In the genomic region with DNA sequence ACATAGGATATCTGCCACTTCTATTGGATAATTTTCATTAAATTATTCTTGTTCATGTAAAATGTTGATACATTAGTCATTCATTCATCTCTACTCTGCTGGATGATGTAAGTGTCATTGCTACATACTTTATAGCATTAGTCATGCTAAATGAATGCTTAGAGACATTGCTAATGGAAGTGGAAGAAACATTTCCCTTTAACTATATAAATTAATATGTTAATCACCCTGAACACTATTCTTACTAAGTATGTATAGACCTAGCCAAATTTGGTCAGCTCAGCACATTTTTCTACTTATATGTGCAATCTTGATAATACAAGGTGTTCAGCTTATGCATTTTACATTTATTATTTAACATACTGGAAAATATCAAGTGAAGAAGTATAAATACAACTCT, we compare ENCODE assay signal across 15 cellular contexts.
A peak's percentile ranks its signal among the peaks of the same experiment; 100 is the strongest.
DNase-seq lines count a peak whose midpoint lies in the region; ATAC-seq and TF ChIP-seq lines count a peak whose summit lies in the region.
"Had no signal": no experiment of that assay in that cellular context is flagged by ENCODE, and none has a peak within 500 bp of the region (broad histone marks: within the 10 kb centered on the region; RNA-seq: fewer than 3 reads in every experiment).

No MANE protein-coding gene starts in this region.

- CTCF ChIA-PET in RWPE1 (lab: Yijun Ruan, JAX), result no interaction called here

- no peak overlapping the region for H3K27ac ChIP-seq in RWPE1
- H3K27ac ChIP-seq: brain microvascular endothelial cell had no signal

- H3K4me3 Mint-ChIP-seq in activated T-cell treated with anti-CD3 and anti-CD28 coated beads, Interleukin-2, amount 50 U/mL, for 72 hours, result no peak overlapping the region
- H3K4me3 Mint-ChIP-seq: activated B cell treated with CpG ODN at 0.5 μM for 24 hours, type B pancreatic cell had no signal

- H3K9me3 Mint-ChIP-seq in activated T-cell treated with anti-CD3 and anti-CD28 coated beads, Interleukin-2, amount 50 U/mL, for 72 hours, result no peaks in the 10 kb centered on the region
- H3K9me3 Mint-ChIP-seq: activated B cell treated with CpG ODN at 0.5 μM for 24 hours, type B pancreatic cell had no signal

- POLR2A ChIA-PET in RWPE1 (lab: Yijun Ruan, JAX; ENCODE audit: low non-redundant PET), result no interaction called here

- TF ChIP-seq CTCF in RWPE1 (conservative IDR thresholded peaks at IDR 0.05; ENCODE audit: low read depth), result no peak
- TF ChIP-seq CTCF in fibroblast of mammary gland (conservative IDR thresholded peaks at IDR 0.05; ENCODE audit: control insufficient read depth, insufficient read depth, low read depth, low read length), result no peak

- no peak overlapping the region for H3K27ac Mint-ChIP-seq in activated T-cell treated with anti-CD3 and anti-CD28 coated beads, Interleukin-2, amount 50 U/mL, for 72 hours
- H3K27ac Mint-ChIP-seq: activated B cell treated with CpG ODN at 0.5 μM for 24 hours, type B pancreatic cell had no signal

- no peaks in the 10 kb centered on the region for H3K27me3 Mint-ChIP-seq in activated T-cell treated with anti-CD3 and anti-CD28 coated beads, Interleukin-2, amount 50 U/mL, for 72 hours (ENCODE audit: low read depth)

- H3K4me3 ChIP-seq in fibroblast of mammary gland (ENCODE audit: control insufficient read depth, low read depth, low read length) (no peak overlapping the region), skeletal muscle cell (ENCODE audit: low read depth, low read length) (no peak overlapping the region)

- no peaks in the 10 kb centered on the region for H3K36me3 Mint-ChIP-seq in activated T-cell treated with anti-CD3 and anti-CD28 coated beads, Interleukin-2, amount 50 U/mL, for 72 hours (ENCODE audit: insufficient read depth in 2 of 2)
- H3K36me3 Mint-ChIP-seq: type B pancreatic cell had no signal

- no peak for ATAC-seq in GM18502 (IDR thresholded peaks at IDR 0.05; ENCODE audit: poor library complexity, unreplicated experiment)
- ATAC-seq in activated T-cell treated with anti-CD3 and anti-CD28 coated beads, Interleukin-2, amount 50 U/mL, for 72 hours (replicated peaks in 1 of 2), result no peak
- ATAC-seq in HG03097 (IDR thresholded peaks at IDR 0.05; ENCODE audit: low FRiP score, unreplicated experiment), result no peak

- H3K4me1 Mint-ChIP-seq in activated T-cell treated with anti-CD3 and anti-CD28 coated beads, Interleukin-2, amount 50 U/mL, for 72 hours (ENCODE audit: low read depth), result no peaks in the 10 kb centered on the region
- H3K4me1 Mint-ChIP-seq: activated B cell treated with CpG ODN at 0.5 μM for 24 hours had no signal

- DNase-seq in NCI-H446 treated with DMSO at 0.1 percent for 48 hours (lab: John Stamatoyannopoulos, UW) (peak; percentile 6), NCI-H446 (lab: John Stamatoyannopoulos, UW) (no peak), RWPE1 (ENCODE audit: low spot score) (peak; percentile 62), fibroblast of mammary gland (ENCODE audit: low read depth) (peak; percentile 51), skeletal muscle cell (ENCODE audit: low read depth) (peak; percentile 25)
- DNase-seq in activated T-cell treated with anti-CD3 and anti-CD28 coated beads, Interleukin-2, amount 50 U/mL, for 72 hours, result no peak
- DNase-seq: activated B cell treated with CpG ODN at 0.5 μM for 24 hours; activated T-cell treated with anti-CD3 and anti-CD28 coated beads, Interleukin-2, amount 50 U/mL, for 1 hour; brain microvascular endothelial cell; NCI-H1417; NCI-H69; SHP77 had no signal

Comparison
In these comparisons a context has a peak if more than half of its experiments do, and no peak if none do; other contexts are left out.
1. DNase-seq: peak in NCI-H446 treated with DMSO at 0.1 percent for 48 hours (single experiment), RWPE1 (single experiment), fibroblast of mammary gland (single experiment) and skeletal muscle cell (single experiment); none in NCI-H446 (0 of 2) and activated T-cell treated with anti-CD3 and anti-CD28 coated beads, Interleukin-2, amount 50 U/mL, for 72 hours (0 of 2).